In the genomic region with DNA sequence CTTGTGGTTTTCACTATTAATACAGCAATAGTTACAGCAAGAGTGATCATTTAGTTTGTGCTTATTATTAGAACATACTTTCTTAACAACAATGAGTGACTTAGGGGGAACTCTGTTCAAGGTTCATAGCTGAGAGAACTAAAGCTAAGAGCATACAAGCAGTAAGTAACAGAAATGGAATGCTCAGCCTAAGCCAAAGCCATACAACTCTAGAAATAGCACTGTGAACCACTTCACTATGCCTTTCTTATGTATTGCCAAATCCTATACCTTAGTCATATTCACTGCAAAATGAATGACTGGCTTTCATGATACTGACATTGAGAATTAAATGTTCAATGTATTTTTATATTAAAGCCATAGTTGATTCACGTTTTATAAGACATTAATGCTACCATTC, we compare ENCODE assay signal across 1 cellular context.
TF ChIP-seq lines count a peak whose summit lies in the region.

No MANE protein-coding gene starts in this region.

TF ChIP-seq in GM12878, 131 proteins besides CTCF, POLR2A, EP300 and RAD21 (continued from another document):
- TF ChIP-seq ATF2 (IDR thresholded peaks at IDR 0.05; ENCODE audit: low read length), result no peak
- no peak for TF ChIP-seq CHD2 (IDR thresholded peaks at IDR 0.05; ENCODE audit: borderline replicate concordance, low read depth, low read length)
- TF ChIP-seq RAD51 (IDR thresholded peaks at IDR 0.05), result no peak
- no peak for TF ChIP-seq GATAD2B (conservative IDR thresholded peaks at IDR 0.05; ENCODE audit: low read depth)
- TF ChIP-seq JUND (IDR thresholded peaks at IDR 0.05; ENCODE audit: low read depth, low read length), result no peak
- no peak for TF ChIP-seq ZNF687 (IDR thresholded peaks at IDR 0.05)
- TF ChIP-seq SIX5 (IDR thresholded peaks at IDR 0.05; ENCODE audit: low read depth, low read length, severe bottlenecking), result no peak
